In the genomic region with DNA sequence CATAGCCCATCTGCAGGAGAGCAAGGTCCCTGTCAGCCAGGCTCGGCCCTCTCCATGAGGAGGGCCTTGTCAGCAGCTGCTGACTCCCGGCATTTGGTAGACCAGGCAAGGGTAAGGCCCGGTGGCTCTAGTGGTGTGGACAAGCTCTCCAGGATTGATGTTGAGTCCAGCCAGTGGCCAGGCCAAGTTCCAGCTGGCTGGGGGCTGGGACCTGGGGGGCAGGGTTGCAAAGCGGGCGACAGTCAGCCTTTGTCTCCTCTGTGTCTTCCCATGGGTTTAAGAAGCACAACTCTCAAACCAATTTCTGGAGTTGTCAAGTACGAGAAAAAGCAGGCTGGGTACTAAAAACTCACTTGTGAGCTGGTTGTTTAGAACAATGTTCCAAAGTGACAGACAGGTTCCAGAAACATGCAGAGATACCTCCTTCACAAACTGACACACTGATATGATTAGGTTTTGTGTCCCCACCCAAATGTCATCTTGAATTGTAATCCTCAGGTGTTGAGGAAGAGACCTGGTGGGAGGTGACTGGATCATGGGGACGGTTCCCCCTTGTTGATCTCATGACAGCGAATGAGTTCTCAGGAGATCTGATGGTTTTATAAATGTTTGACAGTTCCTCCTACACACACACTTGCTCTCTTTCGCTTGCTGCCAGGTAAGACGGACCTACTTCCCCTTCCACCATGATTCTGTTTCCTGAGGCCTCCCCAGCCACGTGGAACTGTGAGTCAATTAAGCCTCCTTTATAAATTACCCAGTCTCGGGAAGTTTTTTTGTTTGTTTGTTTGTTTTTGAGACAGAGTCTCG, we compare ENCODE assay signal across 20 cellular contexts. TPM values are rescaled to one million over a fixed set of nuclear protein-coding genes. Genes with fewer than 3 reads are reported as not detected.
"Had no signal": no experiment of that assay in that cellular context is flagged by ENCODE, and none has a peak within 500 bp of the region (broad histone marks: within the 10 kb centered on the region; RNA-seq: fewer than 3 reads in every experiment).

No MANE protein-coding gene starts in this region.

- ATAC-seq: heart left ventricle; left ventricle myocardium superior; naive thymus-derived CD4-positive, alpha-beta T cell; SK-N-SH treated with all-trans-retinoic acid at 6 μM for 48 hours had no signal

- H3K27ac Mint-ChIP-seq: activated CD4-positive, alpha-beta T cell treated with anti-CD3 and anti-CD28 coated beads, Interleukin-2, amount 10 ng/mL, durations not matched to agents 7 days and 5 days; activated naive CD8-positive, alpha-beta T cell treated with anti-CD3 and anti-CD28 coated beads for 36 hours had no signal

- FAIRE-seq: endometrium, islet of Langerhans, TTC549 had no signal

- H3K9me3 Mint-ChIP-seq: activated CD4-positive, alpha-beta T cell treated with anti-CD3 and anti-CD28 coated beads, Interleukin-2, amount 10 ng/mL, durations not matched to agents 7 days and 5 days; activated naive CD8-positive, alpha-beta T cell treated with anti-CD3 and anti-CD28 coated beads for 36 hours had no signal

- H3K4me3 Mint-ChIP-seq: activated CD4-positive, alpha-beta T cell treated with anti-CD3 and anti-CD28 coated beads, Interleukin-2, amount 10 ng/mL, durations not matched to agents 7 days and 5 days; activated naive CD8-positive, alpha-beta T cell treated with anti-CD3 and anti-CD28 coated beads for 36 hours; naive thymus-derived CD4-positive, alpha-beta T cell had no signal

- DNase-seq: activated CD4-positive, alpha-beta T cell treated with anti-CD3 and anti-CD28 coated beads, Interleukin-2, amount 10 ng/mL, durations not matched to agents 7 days and 5 days; activated CD4-positive, CD25-positive, alpha-beta regulatory T cell; activated gamma-delta T cell; activated naive CD8-positive, alpha-beta T cell treated with anti-CD3 and anti-CD28 coated beads for 36 hours; activated T-cell treated with anti-CD3 and anti-CD28 coated beads, Interleukin-2, amount 50 U/mL, for 1 hour; brain microvascular endothelial cell; cerebellar nuclear complex; dermis blood vessel endothelial cell; heart left ventricle; left ventricle myocardium superior; naive thymus-derived CD4-positive, alpha-beta T cell; stimulated activated CD4-positive, alpha-beta T cell treated with anti-CD3 and anti-CD28 coated beads, Interleukin-4, amount 100 ng/mL, for 24 hours; stomach; thyroid gland; uterus had no signal

- H3K4me1 Mint-ChIP-seq: activated CD4-positive, alpha-beta T cell treated with anti-CD3 and anti-CD28 coated beads, Interleukin-2, amount 10 ng/mL, durations not matched to agents 7 days and 5 days; activated naive CD8-positive, alpha-beta T cell treated with anti-CD3 and anti-CD28 coated beads for 36 hours; naive thymus-derived CD4-positive, alpha-beta T cell had no signal

- H3K27me3 Mint-ChIP-seq: activated CD4-positive, alpha-beta T cell treated with anti-CD3 and anti-CD28 coated beads, Interleukin-2, amount 10 ng/mL, durations not matched to agents 7 days and 5 days; activated naive CD8-positive, alpha-beta T cell treated with anti-CD3 and anti-CD28 coated beads for 36 hours; naive thymus-derived CD4-positive, alpha-beta T cell had no signal

RNA-seq across cellular contexts. Expression of gene SERPIND1, which starts 52.3 kb away (rescaled TPM):
- total RNA-seq: activated CD4-positive, alpha-beta T cell treated with anti-CD3 and anti-CD28 coated beads, Interleukin-2, amount 10 ng/mL, durations not matched to agents 7 days and 5 days; activated naive CD8-positive, alpha-beta T cell treated with anti-CD3 and anti-CD28 coated beads for 36 hours; dermis blood vessel endothelial cell; left ventricle myocardium superior; naive thymus-derived CD4-positive, alpha-beta T cell; T-helper 1 cell treated with Interleukin-12 subunit alpha and Interleukin-12 subunit beta and Interleukin-4 antibody, amounts not matched to agents 30 ng/mL and 1 ng/mL, for 36 hours had no signal
